In the genomic region with DNA sequence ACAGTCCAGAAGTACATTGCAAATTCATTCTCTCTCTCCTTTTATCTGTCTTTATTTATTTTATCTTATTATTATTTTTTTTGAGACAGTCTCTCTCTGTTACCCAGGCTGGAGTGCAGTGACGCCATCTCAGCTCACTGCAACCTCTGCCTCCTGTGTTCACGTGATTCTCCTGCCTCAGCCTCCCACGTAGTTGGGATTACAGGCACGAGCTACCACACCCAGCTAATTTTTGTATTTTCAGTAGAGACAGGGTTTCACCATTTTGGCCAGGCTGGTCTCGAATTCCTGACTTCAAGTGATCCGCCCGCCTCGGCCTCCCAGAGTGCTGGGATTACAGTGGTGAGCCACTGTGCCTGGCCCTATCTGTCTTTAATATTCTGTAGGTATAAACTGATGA, we compare ENCODE assay signal across 6 cellular contexts. TPM values are rescaled to one million over a fixed set of nuclear protein-coding genes. Genes with fewer than 3 reads are reported as not detected.
DNase-seq lines count a peak whose midpoint lies in the region; FAIRE-seq and TF ChIP-seq lines count a peak whose summit lies in the region.
"Not testable (repeated sequence)": the region's sequence is repeated elsewhere in the genome, so short reads cannot be mapped to it uniquely, and the experiment has no call there.

No MANE protein-coding gene starts in this region.

- TF ChIP-seq CTCF in astrocyte (IDR thresholded peaks at IDR 0.05; ENCODE audit: insufficient read depth, low read depth, low read length); glutamatergic neuron (IDR thresholded peaks at IDR 0.05; ENCODE audit: partially characterized antibody, unreplicated experiment); neural progenitor cell (IDR thresholded peaks at IDR 0.05): not testable (repeated sequence)

- H3K79me2 ChIP-seq in astrocyte (ENCODE audit: insufficient read depth, low read length); neural progenitor cell (ENCODE audit: low read depth): not testable (repeated sequence)

- H3K27ac ChIP-seq in SJSA1 (peak overlapping the region; percentile 91), astrocyte (ENCODE audit: low read depth, low read length) (peak overlapping the region; percentile 68)
- not testable (repeated sequence) for H3K27ac ChIP-seq in neural progenitor cell

- H3K9me3 Mint-ChIP-seq in astrocyte (ENCODE audit: unreplicated experiment); glutamatergic neuron (ENCODE audit: unreplicated experiment); neural progenitor cell: not testable (repeated sequence)

- H4K20me1 ChIP-seq in astrocyte (ENCODE audit: insufficient read depth, low read length); neural progenitor cell (ENCODE audit: low read depth): not testable (repeated sequence)

- peaks cover 17% of the 10 kb centered on the region for H3K4me1 Mint-ChIP-seq in astrocyte (ENCODE audit: low read depth, unreplicated experiment)
- peaks cover 18% of the 10 kb centered on the region for H3K4me1 Mint-ChIP-seq in glutamatergic neuron (ENCODE audit: low read depth, unreplicated experiment)
- peaks cover 27% of the 10 kb centered on the region for H3K4me1 Mint-ChIP-seq in neural progenitor cell

- H3K27ac Mint-ChIP-seq in astrocyte (ENCODE audit: unreplicated experiment) (peak overlapping the region; percentile 47), glutamatergic neuron (ENCODE audit: unreplicated experiment) (peak overlapping the region; percentile 12)
- not testable (repeated sequence) for H3K27ac Mint-ChIP-seq in neural progenitor cell

- not testable (repeated sequence) for H3K9me3 ChIP-seq in SJSA1 (replicated peaks); astrocyte (ENCODE audit: insufficient read depth, low read depth, low read length); neural progenitor cell (ENCODE audit: low read depth)

- H3K4me1 ChIP-seq in SJSA1 (replicated peaks): peaks cover 37% of the 10 kb centered on the region
- peaks cover 16% of the 10 kb centered on the region for H3K4me1 ChIP-seq in astrocyte (ENCODE audit: insufficient read depth, low read length)
- peaks cover 11% of the 10 kb centered on the region for H3K4me1 ChIP-seq in neural progenitor cell

- H3K36me3 ChIP-seq in SJSA1; astrocyte (ENCODE audit: insufficient read depth, low read length); neural progenitor cell: not testable (repeated sequence)

- not testable (repeated sequence) for H3K4me3 ChIP-seq in SJSA1; astrocyte (ENCODE audit: insufficient read depth, low read depth, low read length); neural progenitor cell

- H3F3A ChIP-seq in neural progenitor cell (ENCODE audit: low read depth): not testable (repeated sequence)

- not testable (repeated sequence) for FAIRE-seq in astrocyte (lab: Jason Lieb, UNC)

- peak overlapping the region; percentile 60 for H3K4me2 ChIP-seq in astrocyte (ENCODE audit: low read length)
- H3K4me2 ChIP-seq in neural progenitor cell: not testable (repeated sequence)

- not testable (repeated sequence) for H3K9ac ChIP-seq in astrocyte (ENCODE audit: low read length); neural progenitor cell

- DNase-seq in ACHN: peak; percentile 53
- peak; percentile 27 for DNase-seq in HK-2 (ENCODE audit: unreplicated experiment)
- peak; percentile 37 to 63 for DNase-seq in SJSA1 (ENCODE audit: low read depth in 1 of 2, low spot score in 2 of 2)
- DNase-seq in astrocyte (ENCODE audit: low read depth); glutamatergic neuron; neural progenitor cell (ENCODE audit: low spot score): not testable (repeated sequence)

- not testable (repeated sequence) for H3K27me3 ChIP-seq in SJSA1 (replicated peaks); astrocyte (ENCODE audit: insufficient read depth, low read length); neural progenitor cell

- not testable (repeated sequence) for H3K36me3 Mint-ChIP-seq in astrocyte (ENCODE audit: low read depth, unreplicated experiment); glutamatergic neuron (ENCODE audit: unreplicated experiment); neural progenitor cell

- H3K4me3 Mint-ChIP-seq in astrocyte (ENCODE audit: unreplicated experiment); glutamatergic neuron (ENCODE audit: unreplicated experiment); neural progenitor cell: not testable (repeated sequence)

- H2AFZ ChIP-seq in astrocyte (ENCODE audit: low read depth, low read length): peak overlapping the region; percentile 47
- peak overlapping the region; percentile 91 for H2AFZ ChIP-seq in neural progenitor cell (replicated peaks)

- in situ Hi-C loops in ACHN (cut with HindIII; ENCODE audit: low pct_ligation_motif_present, low pct_unique_long_range_greater_than_20kb, low sequenced_read_pairs): not testable (repeated sequence)

- H3K27me3 Mint-ChIP-seq in astrocyte (ENCODE audit: low read depth, unreplicated experiment); glutamatergic neuron (ENCODE audit: unreplicated experiment); neural progenitor cell (ENCODE audit: insufficient read depth, low read depth): not testable (repeated sequence)

RNA-seq across cellular contexts. Expression of gene ANKRD33B, which starts 49.3 kb away (rescaled TPM):
- 10.2 and 10.3 TPM in 2 replicates for total RNA-seq in SJSA1 (2014; rRNA removed; shearing (Covaris generic))
- total RNA-seq in astrocyte: 13.5 and 22.7 TPM in 2 replicates
- total RNA-seq in glutamatergic neuron (ENCODE audit: unreplicated experiment): 14.5 TPM
- 2.2 and 3.5 TPM in 2 replicates for total RNA-seq in neural progenitor cell (ENCODE audit: low replicate concordance)
